Comparison of ENCODE assay signal across 8 cellular contexts in the genomic region with DNA sequence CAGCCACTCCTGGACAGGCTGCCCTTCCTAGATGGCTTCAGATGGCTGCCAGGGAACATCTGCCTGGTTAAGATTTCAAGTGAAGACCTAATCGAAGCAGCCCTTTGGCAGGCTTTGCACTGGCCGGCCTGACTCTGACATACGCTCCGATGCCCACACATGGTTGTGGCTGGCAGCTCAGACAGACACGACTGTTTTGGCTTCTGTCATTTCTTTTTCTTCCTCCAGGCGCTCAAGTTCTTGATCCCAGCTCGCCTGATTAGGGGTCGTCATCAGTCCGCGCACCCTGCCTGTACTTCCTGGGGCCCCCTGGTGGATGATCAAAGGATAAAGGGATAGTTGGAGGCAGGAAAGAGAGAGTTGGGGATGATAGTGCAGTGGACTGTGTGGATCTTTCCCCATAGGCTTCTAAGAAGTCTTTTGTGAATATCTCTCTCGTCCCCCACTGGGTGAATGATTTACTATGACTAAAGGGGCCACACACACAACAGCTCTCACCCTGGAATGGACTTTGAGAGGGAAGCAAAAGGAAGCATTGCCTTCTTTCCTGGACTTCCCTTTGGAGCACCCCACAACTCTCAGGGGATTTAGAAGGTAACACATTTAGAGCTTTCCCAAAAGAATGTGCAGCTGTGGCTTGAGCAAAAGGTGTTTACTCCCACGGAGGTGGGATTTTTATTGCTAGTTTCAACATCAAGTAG. TPM values are rescaled to one million over a fixed set of nuclear protein-coding genes. Genes with fewer than 3 reads are reported as not detected.
DNase-seq lines count a peak whose midpoint lies in the region; TF ChIP-seq lines count a peak whose summit lies in the region.

No MANE protein-coding gene starts in this region.

- CTCF ChIA-PET in RWPE1 (lab: Yijun Ruan, JAX) = no interaction called here

- POLR2A ChIA-PET in RWPE1 (lab: Yijun Ruan, JAX; ENCODE audit: low non-redundant PET) = no interaction called here

- no peak overlapping the region for H3K27ac ChIP-seq in RWPE1

- DNase-seq in EH (ENCODE audit: low read depth) (peak; percentile 80), HK-2 (ENCODE audit: unreplicated experiment) (peak; percentile 48), RWPE1 (ENCODE audit: low spot score) (peak; percentile 52), ecto neural progenitor cell (ENCODE audit: low spot score) (peak; percentile 89), lung microvascular endothelial cell (ENCODE audit: low read depth in 2 of 2) (peak; percentile 68 to 77), superior temporal gyrus (ENCODE audit: extremely low spot score) (peak; percentile 69), NOMO-1 treated with dmso at 0.1 percent for 144 hours (lab: John Stamatoyannopoulos, UW; ENCODE audit: unreplicated experiment) (no peak), T-helper 9 cell (no peak)

- TF ChIP-seq CTCF in RWPE1 (conservative IDR thresholded peaks at IDR 0.05; ENCODE audit: low read depth) = peak; percentile 28; the same call in 1 of the 2 replicates

RNA-seq across cellular contexts. Expression of gene TRAM2, which starts 21.4 kb away (rescaled TPM):
- 14.3 and 17.7 TPM in 2 replicates for total RNA-seq in lung microvascular endothelial cell

Comparison
In these comparisons a context has a peak if more than half of its experiments do, and no peak if none do; other contexts are left out.
1. DNase-seq: peak in EH (single experiment), HK-2 (single experiment), RWPE1 (single experiment), ecto neural progenitor cell (single experiment), lung microvascular endothelial cell (2 of 2) and superior temporal gyrus (single experiment); none in NOMO-1 treated with dmso at 0.1 percent for 144 hours (single experiment) and T-helper 9 cell (single experiment).